20 cellular contexts compared by ENCODE assay signal in the genomic region with DNA sequence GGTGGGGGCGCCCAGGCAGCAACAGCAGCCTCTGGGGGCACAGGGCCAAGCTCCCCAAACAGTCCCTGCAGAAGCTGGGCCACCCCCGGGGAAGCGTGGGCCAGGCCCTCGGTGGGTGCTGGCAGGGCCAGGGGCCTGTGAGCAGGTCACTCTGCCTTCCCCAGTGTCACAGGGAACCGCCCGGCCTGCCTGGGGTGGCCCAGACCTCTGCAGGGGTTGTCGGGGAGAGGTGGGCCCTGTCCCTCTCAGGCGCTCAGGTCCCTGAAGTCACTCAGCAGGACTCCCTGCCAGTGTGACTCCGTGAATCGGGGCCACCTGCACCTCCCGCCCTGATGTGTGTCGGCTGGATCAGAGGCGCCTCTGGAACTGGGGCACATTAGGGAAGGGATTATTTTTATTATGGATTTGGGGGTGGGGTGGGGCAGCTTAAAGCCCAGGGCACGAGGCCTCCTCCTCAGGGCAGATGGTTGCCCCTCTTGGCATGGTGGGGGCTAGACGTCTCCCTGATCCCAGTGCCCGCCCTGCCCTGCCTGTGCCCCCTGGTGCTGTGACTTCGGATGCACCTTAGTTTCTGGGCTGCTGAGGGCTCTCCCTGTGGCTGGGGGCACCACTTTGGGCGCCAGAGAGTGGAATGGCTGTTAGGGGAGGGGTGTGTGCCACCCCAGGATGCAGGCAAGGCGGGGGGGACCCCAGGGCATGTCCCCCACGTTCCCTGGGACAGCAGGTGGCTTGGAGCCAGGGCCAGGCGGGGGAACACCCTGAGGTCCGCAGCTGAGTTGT. TPM values are rescaled to one million over a fixed set of nuclear protein-coding genes. Genes with fewer than 3 reads are reported as not detected.
A peak's percentile ranks its signal among the peaks of the same experiment; 100 is the strongest.
DNase-seq lines count a peak whose midpoint lies in the region; ATAC-seq, FAIRE-seq and TF ChIP-seq lines count a peak whose summit lies in the region.
"Had no signal": no experiment of that assay in that cellular context is flagged by ENCODE, and none has a peak within 500 bp of the region (broad histone marks: within the 10 kb centered on the region; RNA-seq: fewer than 3 reads in every experiment).

No MANE protein-coding gene starts in this region.

- H3K36me3 ChIP-seq in HepG2 (replicated peaks in 1 of 2; ENCODE audit: control insufficient read depth in 1 of 2, insufficient read depth in 2 of 2, low read length in 2 of 2) (0 out of 5 replicates have a peak, but pooled peaks cover 0 to under 1% of the 10 kb centered on the region in 2 experiments), right lobe of liver (no peaks in the 10 kb centered on the region), spleen (peaks cover 0 to 12% (median 0%) of the 10 kb centered on the region in 6 donors)
- H3K36me3 ChIP-seq: Peyer's patch had no signal

- DNase-seq in HepG2 (ENCODE audit: low spot score) (no peak), right lobe of liver (no peak), spleen (no peak)
- DNase-seq in activated naive CD8-positive, alpha-beta T cell treated with anti-CD3 and anti-CD28 coated beads for 36 hours, result no peak
- DNase-seq in stimulated activated naive CD8-positive, alpha-beta T cell treated with anti-CD3 and anti-CD28 coated beads, Interleukin-15, amount 100 ng/mL, for 72 hours, result no peak
- no peak for DNase-seq in stimulated activated CD4-positive, alpha-beta T cell treated with anti-CD3 and anti-CD28 coated beads, Interleukin-4, amount 100 ng/mL, for 1 hour
- DNase-seq: ACHN; Calu3; CD4-positive, alpha-beta T cell; DMS53; H9; IMR-90; NCI-H1105 treated with DMSO at 0.1 percent for 48 hours; NCI-H187; NCI-H446 treated with DMSO at 0.1 percent for 48 hours; NCI-H774; Peyer's patch; SHP77 treated with DMSO at 0.1 percent for 48 hours had no signal

- no peak for TF ChIP-seq EP300 in HepG2 (IDR thresholded peaks at IDR 0.05; ENCODE audit: low read depth in 2 of 2, low read length in 2 of 2)
- no peak for TF ChIP-seq EP300 in HepG2 (CRISPR knock-in tag; IDR thresholded peaks at IDR 0.05; ENCODE audit: borderline replicate concordance)

- in situ Hi-C loops in HepG2 (cut with HindIII; ENCODE audit: extremely low pct_ligation_motif_present, low pct_unique_long_range_greater_than_20kb), result loop anchor here (25.0 kb wide), 1 partner anchor 411 kb away; no protein-coding TSS in a partner anchor

- H3K79me2 ChIP-seq in HepG2 (ENCODE audit: insufficient read depth, low read length), result no peaks in the 10 kb centered on the region

- H3K9me3 Mint-ChIP-seq in activated naive CD8-positive, alpha-beta T cell treated with anti-CD3 and anti-CD28 coated beads for 36 hours, result no peaks in the 10 kb centered on the region
- no peaks in the 10 kb centered on the region for H3K9me3 Mint-ChIP-seq in stimulated activated naive CD8-positive, alpha-beta T cell treated with anti-CD3 and anti-CD28 coated beads, Interleukin-15, amount 100 ng/mL, for 72 hours
- H3K9me3 Mint-ChIP-seq: CD4-positive, alpha-beta T cell; T-helper 1 cell treated with Interleukin-12 subunit alpha and Interleukin-12 subunit beta and Interleukin-4 antibody, amounts not matched to agents 30 μg/mL and 1 μg/mL, for 36 hours had no signal

- H3K27ac Mint-ChIP-seq in activated naive CD8-positive, alpha-beta T cell treated with anti-CD3 and anti-CD28 coated beads for 36 hours, result peak overlapping the region; percentile 56
- H3K27ac Mint-ChIP-seq in stimulated activated naive CD8-positive, alpha-beta T cell treated with anti-CD3 and anti-CD28 coated beads, Interleukin-15, amount 100 ng/mL, for 72 hours, result no peak overlapping the region
- H3K27ac Mint-ChIP-seq: CD4-positive, alpha-beta T cell; H9; T-helper 1 cell treated with Interleukin-12 subunit alpha and Interleukin-12 subunit beta and Interleukin-4 antibody, amounts not matched to agents 30 μg/mL and 1 μg/mL, for 36 hours had no signal

- H3K36me3 Mint-ChIP-seq in activated naive CD8-positive, alpha-beta T cell treated with anti-CD3 and anti-CD28 coated beads for 36 hours, result peaks cover 17% of the 10 kb centered on the region

- peaks cover 3% of the 10 kb centered on the region for H3K4me1 Mint-ChIP-seq in activated naive CD8-positive, alpha-beta T cell treated with anti-CD3 and anti-CD28 coated beads for 36 hours
- H3K4me1 Mint-ChIP-seq in stimulated activated naive CD8-positive, alpha-beta T cell treated with anti-CD3 and anti-CD28 coated beads, Interleukin-15, amount 100 ng/mL, for 72 hours, result peaks cover 17% of the 10 kb centered on the region
- H3K4me1 Mint-ChIP-seq: H9 had no signal

- H3K4me2 ChIP-seq in HepG2 (ENCODE audit: low read depth, low read length), result no peak overlapping the region

- no peaks in the 10 kb centered on the region for H4K20me1 ChIP-seq in HepG2 (ENCODE audit: insufficient read depth, low read length)

- H3K4me1 ChIP-seq in HepG2 (ENCODE audit: insufficient read depth, low read length), result no peaks in the 10 kb centered on the region
- H3K4me1 ChIP-seq in right lobe of liver, result no peaks in the 10 kb centered on the region
- H3K4me1 ChIP-seq in spleen, result peaks cover 0 to 22% (median 19%) of the 10 kb centered on the region in 6 donors

- no peak overlapping the region for H2AFZ ChIP-seq in HepG2 (ENCODE audit: low read length)

- no peak overlapping the region for H3K27ac ChIP-seq in HepG2 (ENCODE audit: extremely low read length, insufficient read depth, low read length)
- no peak overlapping the region for H3K27ac ChIP-seq in right lobe of liver
- H3K27ac ChIP-seq in spleen, result no peak overlapping the region
- H3K27ac ChIP-seq: Peyer's patch had no signal

- no peak for FAIRE-seq in HepG2 (lab: Jason Lieb, UNC)

- H3K9ac ChIP-seq in HepG2 (ENCODE audit: insufficient read depth, low read depth, low read length), result no peak overlapping the region

- POLR2A ChIA-PET in HepG2 (lab: Yijun Ruan, JAX), result no interaction called here

- ATAC-seq in HepG2, result peak; percentile 4
- ATAC-seq in right lobe of liver, result no peak
- ATAC-seq in stimulated activated naive CD8-positive, alpha-beta T cell treated with anti-CD3 and anti-CD28 coated beads, Interleukin-15, amount 100 ng/mL, for 72 hours, result peak; percentile 2

- H3K4me3 Mint-ChIP-seq in activated naive CD8-positive, alpha-beta T cell treated with anti-CD3 and anti-CD28 coated beads for 36 hours, result no peak overlapping the region
- no peak overlapping the region for H3K4me3 Mint-ChIP-seq in stimulated activated naive CD8-positive, alpha-beta T cell treated with anti-CD3 and anti-CD28 coated beads, Interleukin-15, amount 100 ng/mL, for 72 hours
- H3K4me3 Mint-ChIP-seq: CD4-positive, alpha-beta T cell; H9; T-helper 1 cell treated with Interleukin-12 subunit alpha and Interleukin-12 subunit beta and Interleukin-4 antibody, amounts not matched to agents 30 μg/mL and 1 μg/mL, for 36 hours had no signal

- H3K27me3 ChIP-seq in HepG2 (ENCODE audit: control insufficient read depth in 1 of 2, insufficient read depth in 2 of 2, low read length in 2 of 2) (peaks cover 28 to 54% of the 10 kb centered on the region in 2 experiments), right lobe of liver (no peaks in the 10 kb centered on the region), spleen (replicated peaks in 1 of 7) (peaks cover 0 to 66% (median 40%) of the 10 kb centered on the region in 7 donors)

- TF ChIP-seq CTCF in HepG2 (CRISPR knock-in tag; IDR thresholded peaks at IDR 0.05), result no peak
- TF ChIP-seq CTCF in right lobe of liver (IDR thresholded peaks at IDR 0.05), result no peak
- no peak for TF ChIP-seq CTCF in spleen (IDR thresholded peaks at IDR 0.05 in 8 of 11, conservative IDR thresholded peaks at IDR 0.05 in 3 of 11)

- WGBS in HepG2 (ENCODE audit: low lambda C conversion rate), result 43% methylated on average over 4 of the region's 22 CpGs
- WGBS in right lobe of liver (ENCODE audit: insufficient coverage, low coverage, low lambda C conversion rate, missing lambda C conversion rate), result 0% methylated on average over 2 of the region's 22 CpGs
- 58 to 63% (median 60%) methylated on average over 9 to 22 of the region's 22 CpGs for WGBS in spleen, 5 donors

- CTCF ChIA-PET in HepG2 (lab: Yijun Ruan, JAX; ENCODE audit: low intra/inter-chr PET ratio, low total read pairs), result no interaction called here

- no peak for TF ChIP-seq RAD21 in HepG2 (CRISPR knock-in tag; IDR thresholded peaks at IDR 0.05)

- H3K9me3 ChIP-seq in HepG2 (ENCODE audit: low read length), result no peaks in the 10 kb centered on the region
- no peaks in the 10 kb centered on the region for H3K9me3 ChIP-seq in right lobe of liver
- H3K9me3 ChIP-seq in spleen, result no peaks in the 10 kb centered on the region
- H3K9me3 ChIP-seq: Peyer's patch had no signal

- intact Hi-C loops in HepG2 (cut with micrococcal nuclease; ENCODE audit: unreplicated experiment) (no loop called here), right lobe of liver (cut with DNase I) (no loop called here), spleen (cut with DNase I; ENCODE audit: low total_unique reads) (no loop called here)

- TF ChIP-seq POLR2A in HepG2 (IDR thresholded peaks at IDR 0.05; ENCODE audit: insufficient read depth in 1 of 2, low read depth in 2 of 2, low read length in 2 of 2) (no peak), right lobe of liver (IDR thresholded peaks at IDR 0.05) (no peak), spleen (IDR thresholded peaks at IDR 0.05) (no peak)

- H3K4me3 ChIP-seq in HepG2 (replicated peaks in 1 of 3; ENCODE audit: insufficient read depth in 1 of 3, low read depth in 2 of 3, low read length in 3 of 3) (no peak overlapping the region), right lobe of liver (no peak overlapping the region), spleen (no peak overlapping the region)
- H3K4me3 ChIP-seq: Peyer's patch had no signal

- no TSS peak for BruUV-seq in HepG2 (replicated peaks; lab: Mats Ljungman, UMichigan)

- peaks cover 26% of the 10 kb centered on the region for H3K27me3 Mint-ChIP-seq in activated naive CD8-positive, alpha-beta T cell treated with anti-CD3 and anti-CD28 coated beads for 36 hours
- H3K27me3 Mint-ChIP-seq in stimulated activated naive CD8-positive, alpha-beta T cell treated with anti-CD3 and anti-CD28 coated beads, Interleukin-15, amount 100 ng/mL, for 72 hours, result peaks cover 53% of the 10 kb centered on the region

RNA-seq across cellular contexts. Expression of gene GNG13, which starts 1.2 kb away (rescaled TPM):
- total RNA-seq in HepG2 (2016; rRNA removed; fragmentation: Illumina TruSeq; extraction: Trizol) (not detected in 2 replicates), right lobe of liver (not detected), spleen (not detected)
- total RNA-seq in HepG2 (2016; cell fraction: cytosol; rRNA removed; fragmentation: Illumina TruSeq; extraction: Trizol; ENCODE audit: low read depth), result not detected in 2 replicates
- not detected in 2 replicates for total RNA-seq in HepG2 (2016; cell fraction: insoluble cytoplasmic fraction; rRNA removed; fragmentation: Illumina TruSeq; extraction: Trizol)
- not detected in 2 replicates for total RNA-seq in HepG2 (2016; cell fraction: membrane; rRNA removed; fragmentation: Illumina TruSeq; extraction: Trizol)
- not detected in 2 replicates for total RNA-seq in HepG2 (2016; cell fraction: nucleus; rRNA removed; fragmentation: Illumina TruSeq; extraction: Trizol)
- polyA plus RNA-seq in HepG2 (2011; rRNA removed) (not detected in 2 replicates), spleen (not detected)
- not detected in 2 replicates for polyA plus RNA-seq in HepG2 (2011; cell fraction: cytosol; rRNA removed)
- not detected in 2 replicates for polyA plus RNA-seq in HepG2 (2011; cell fraction: nucleus; rRNA removed)
- not detected in 2 replicates for polyA plus RNA-seq in HepG2 (2012)
- not detected in 2 replicates for polyA plus RNA-seq in HepG2 (2016; cell fraction: cytosol; fragmentation: Illumina TruSeq; extraction: Trizol; ENCODE audit: low read depth)
- not detected in 2 replicates for polyA plus RNA-seq in HepG2 (2016; cell fraction: insoluble cytoplasmic fraction; fragmentation: Illumina TruSeq; extraction: Trizol; ENCODE audit: low read depth)
- not detected in 2 replicates for polyA plus RNA-seq in HepG2 (2016; cell fraction: membrane; fragmentation: Illumina TruSeq; extraction: Trizol; ENCODE audit: low read depth)
- not detected in 2 replicates for polyA plus RNA-seq in HepG2 (2016; cell fraction: nucleus; fragmentation: Illumina TruSeq; extraction: Trizol; ENCODE audit: insufficient read depth, low read depth)
- polyA minus RNA-seq in HepG2 (2011; rRNA and poly(A)+ RNA removed; ENCODE audit: low replicate concordance), result not detected in 2 replicates
- not detected in 2 replicates for polyA minus RNA-seq in HepG2 (2011; cell fraction: cytosol; rRNA and poly(A)+ RNA removed)
- not detected in 2 replicates for polyA minus RNA-seq in HepG2 (2011; cell fraction: nucleus; rRNA and poly(A)+ RNA removed)
- not detected for total RNA-seq in activated naive CD8-positive, alpha-beta T cell treated with anti-CD3 and anti-CD28 coated beads for 36 hours
- total RNA-seq: Calu3; CD4-positive, alpha-beta T cell; H9; HT-29; IMR-90 had no signal
- polyA plus RNA-seq: IMR-90 had no signal

RNA-seq across cellular contexts. Expression of gene CHTF18, which starts 13.4 kb away (rescaled TPM):
- 8.8 and 22.9 TPM in 2 replicates for total RNA-seq in HepG2 (2016; rRNA removed; fragmentation: Illumina TruSeq; extraction: Trizol)
- total RNA-seq in HepG2 (2016; cell fraction: cytosol; rRNA removed; fragmentation: Illumina TruSeq; extraction: Trizol; ENCODE audit: low read depth), result 14.2 and 15.9 TPM in 2 replicates
- 7.3 and 24.5 TPM in 2 replicates for total RNA-seq in HepG2 (2016; cell fraction: insoluble cytoplasmic fraction; rRNA removed; fragmentation: Illumina TruSeq; extraction: Trizol)
- total RNA-seq in HepG2 (2016; cell fraction: membrane; rRNA removed; fragmentation: Illumina TruSeq; extraction: Trizol), result 5.5 and 6.8 TPM in 2 replicates
- total RNA-seq in HepG2 (2016; cell fraction: nucleus; rRNA removed; fragmentation: Illumina TruSeq; extraction: Trizol), result 26.2 and 31.2 TPM in 2 replicates
- polyA plus RNA-seq in HepG2 (2011; rRNA removed), result 7.3 and 8.6 TPM in 2 replicates
- polyA plus RNA-seq in HepG2 (2011; cell fraction: cytosol; rRNA removed), result 2.5 and 6.5 TPM in 2 replicates
- polyA plus RNA-seq in HepG2 (2011; cell fraction: nucleus; rRNA removed), result 145 and 298 TPM in 2 replicates
- polyA plus RNA-seq in HepG2 (2012), result 6.6 and 11.8 TPM in 2 replicates
- polyA plus RNA-seq in HepG2 (2016; cell fraction: cytosol; fragmentation: Illumina TruSeq; extraction: Trizol; ENCODE audit: low read depth), result 2.3 and 2.5 TPM in 2 replicates
- 6.8 and 7.7 TPM in 2 replicates for polyA plus RNA-seq in HepG2 (2016; cell fraction: insoluble cytoplasmic fraction; fragmentation: Illumina TruSeq; extraction: Trizol; ENCODE audit: low read depth)
- 3.5 and 4.5 TPM in 2 replicates for polyA plus RNA-seq in HepG2 (2016; cell fraction: membrane; fragmentation: Illumina TruSeq; extraction: Trizol; ENCODE audit: low read depth)
- 103 and 115 TPM in 2 replicates for polyA plus RNA-seq in HepG2 (2016; cell fraction: nucleus; fragmentation: Illumina TruSeq; extraction: Trizol; ENCODE audit: insufficient read depth, low read depth)
- polyA minus RNA-seq in HepG2 (2011; rRNA and poly(A)+ RNA removed; ENCODE audit: low replicate concordance), result 8.2 and 13.0 TPM in 2 replicates
- polyA minus RNA-seq in HepG2 (2011; cell fraction: cytosol; rRNA and poly(A)+ RNA removed), result 2.4 and 3.9 TPM in 2 replicates
- 7.5 and 12.4 TPM in 2 replicates for polyA minus RNA-seq in HepG2 (2011; cell fraction: nucleus; rRNA and poly(A)+ RNA removed)
- total RNA-seq in right lobe of liver, result 1 to 10 TPM; 2.9 to 7.8 (median 4.6) TPM
- total RNA-seq in activated naive CD8-positive, alpha-beta T cell treated with anti-CD3 and anti-CD28 coated beads for 36 hours, result 100 to 1,000 TPM in 1 of 2 experiments, 10 to 100 TPM in 1; 98.3 to 100 TPM
- 10 to 100 TPM in 6 of 7 donors, 1 to 10 TPM in 1; 8.9 to 30.2 (median 18.5) TPM for total RNA-seq in spleen
- 10 to 100 TPM; 23.6 to 55.0 (median 32.3) TPM for polyA plus RNA-seq in spleen

RNA-seq across cellular contexts. Expression of gene RPUSD1, which starts 13.6 kb away (rescaled TPM):
- total RNA-seq in HepG2 (2016; rRNA removed; fragmentation: Illumina TruSeq; extraction: Trizol) (22.4 and 26.2 TPM in 2 replicates), right lobe of liver (10 to 100 TPM in 2 of 6 experiments, 1 to 10 TPM in 4; 5.1 to 16.2 (median 6.6) TPM), spleen (10 to 100 TPM; 18.8 to 28.7 (median 22.0) TPM)
- total RNA-seq in HepG2 (2016; cell fraction: cytosol; rRNA removed; fragmentation: Illumina TruSeq; extraction: Trizol; ENCODE audit: low read depth), result 18.7 and 21.8 TPM in 2 replicates
- 20.2 and 24.6 TPM in 2 replicates for total RNA-seq in HepG2 (2016; cell fraction: insoluble cytoplasmic fraction; rRNA removed; fragmentation: Illumina TruSeq; extraction: Trizol)
- 34.6 and 36.7 TPM in 2 replicates for total RNA-seq in HepG2 (2016; cell fraction: membrane; rRNA removed; fragmentation: Illumina TruSeq; extraction: Trizol)
- total RNA-seq in HepG2 (2016; cell fraction: nucleus; rRNA removed; fragmentation: Illumina TruSeq; extraction: Trizol), result 13.4 and 16.9 TPM in 2 replicates
- polyA plus RNA-seq in HepG2 (2011; rRNA removed) (13.1 and 15.9 TPM in 2 replicates), spleen (10 to 100 TPM; 17.9 to 34.2 (median 19.9) TPM)
- 11.8 and 20.0 TPM in 2 replicates for polyA plus RNA-seq in HepG2 (2011; cell fraction: cytosol; rRNA removed)
- polyA plus RNA-seq in HepG2 (2011; cell fraction: nucleus; rRNA removed), result 47.0 and 47.2 TPM in 2 replicates
- 6.9 and 11.4 TPM in 2 replicates for polyA plus RNA-seq in HepG2 (2012)
- 23.0 and 24.2 TPM in 2 replicates for polyA plus RNA-seq in HepG2 (2016; cell fraction: cytosol; fragmentation: Illumina TruSeq; extraction: Trizol; ENCODE audit: low read depth)
- polyA plus RNA-seq in HepG2 (2016; cell fraction: insoluble cytoplasmic fraction; fragmentation: Illumina TruSeq; extraction: Trizol; ENCODE audit: low read depth), result 22.5 and 24.4 TPM in 2 replicates
- polyA plus RNA-seq in HepG2 (2016; cell fraction: membrane; fragmentation: Illumina TruSeq; extraction: Trizol; ENCODE audit: low read depth), result 32.9 and 33.9 TPM in 2 replicates
- 29.7 and 35.5 TPM in 2 replicates for polyA plus RNA-seq in HepG2 (2016; cell fraction: nucleus; fragmentation: Illumina TruSeq; extraction: Trizol; ENCODE audit: insufficient read depth, low read depth)
- 20.0 and 21.5 TPM in 2 replicates for polyA minus RNA-seq in HepG2 (2011; rRNA and poly(A)+ RNA removed; ENCODE audit: low replicate concordance)
- polyA minus RNA-seq in HepG2 (2011; cell fraction: cytosol; rRNA and poly(A)+ RNA removed), result 9.3 and 9.6 TPM in 2 replicates
- 8.9 and 13.2 TPM in 2 replicates for polyA minus RNA-seq in HepG2 (2011; cell fraction: nucleus; rRNA and poly(A)+ RNA removed)
- total RNA-seq in activated naive CD8-positive, alpha-beta T cell treated with anti-CD3 and anti-CD28 coated beads for 36 hours, result 10 to 100 TPM; 41.8 to 42.3 TPM

RNA-seq across cellular contexts. Expression of gene MSLN, which starts 41.2 kb away (rescaled TPM):
- 0.72 and 2.0 TPM in 2 replicates for total RNA-seq in HepG2 (2016; rRNA removed; fragmentation: Illumina TruSeq; extraction: Trizol)
- total RNA-seq in HepG2 (2016; cell fraction: cytosol; rRNA removed; fragmentation: Illumina TruSeq; extraction: Trizol; ENCODE audit: low read depth), result 0.30 TPM in 1 of 2 replicates, not detected in the other
- 1.2 and 2.1 TPM in 2 replicates for total RNA-seq in HepG2 (2016; cell fraction: insoluble cytoplasmic fraction; rRNA removed; fragmentation: Illumina TruSeq; extraction: Trizol)
- 0.31 and 0.38 TPM in 2 replicates for total RNA-seq in HepG2 (2016; cell fraction: membrane; rRNA removed; fragmentation: Illumina TruSeq; extraction: Trizol)
- 1.1 and 2.5 TPM in 2 replicates for total RNA-seq in HepG2 (2016; cell fraction: nucleus; rRNA removed; fragmentation: Illumina TruSeq; extraction: Trizol)
- polyA plus RNA-seq in HepG2 (2011; rRNA removed), result 2.3 and 3.0 TPM in 2 replicates
- 1.1 and 1.5 TPM in 2 replicates for polyA plus RNA-seq in HepG2 (2011; cell fraction: cytosol; rRNA removed)
- 3.7 and 5.0 TPM in 2 replicates for polyA plus RNA-seq in HepG2 (2011; cell fraction: nucleus; rRNA removed)
- polyA plus RNA-seq in HepG2 (2012), result 3.0 and 3.9 TPM in 2 replicates
- 0.34 and 0.49 TPM in 2 replicates for polyA plus RNA-seq in HepG2 (2016; cell fraction: cytosol; fragmentation: Illumina TruSeq; extraction: Trizol; ENCODE audit: low read depth)
- polyA plus RNA-seq in HepG2 (2016; cell fraction: insoluble cytoplasmic fraction; fragmentation: Illumina TruSeq; extraction: Trizol; ENCODE audit: low read depth), result 0.61 and 0.67 TPM in 2 replicates
- polyA plus RNA-seq in HepG2 (2016; cell fraction: membrane; fragmentation: Illumina TruSeq; extraction: Trizol; ENCODE audit: low read depth), result 0.44 and 0.46 TPM in 2 replicates
- 3.3 and 3.5 TPM in 2 replicates for polyA plus RNA-seq in HepG2 (2016; cell fraction: nucleus; fragmentation: Illumina TruSeq; extraction: Trizol; ENCODE audit: insufficient read depth, low read depth)
- 1.2 and 15.6 TPM in 2 replicates for polyA minus RNA-seq in HepG2 (2011; rRNA and poly(A)+ RNA removed; ENCODE audit: low replicate concordance)
- 0.79 and 1.8 TPM in 2 replicates for polyA minus RNA-seq in HepG2 (2011; cell fraction: cytosol; rRNA and poly(A)+ RNA removed)
- 0.87 and 1.0 TPM in 2 replicates for polyA minus RNA-seq in HepG2 (2011; cell fraction: nucleus; rRNA and poly(A)+ RNA removed)
- under 1 TPM in 1 of 6 experiments, not detected in 5; 0.25 TPM for total RNA-seq in right lobe of liver
- not detected for total RNA-seq in activated naive CD8-positive, alpha-beta T cell treated with anti-CD3 and anti-CD28 coated beads for 36 hours
- total RNA-seq in spleen, result under 1 TPM in 3 of 7 donors, not detected in 4; 0.32 to 0.70 (median 0.51) TPM
- polyA plus RNA-seq in spleen, result 1 to 10 TPM in 1 of 3 donors, under 1 TPM in 2; 0.22 to 1.1 (median 0.26) TPM
- total RNA-seq: CD4-positive, alpha-beta T cell; IMR-90 had no signal

Comparison
In these comparisons a context has a peak if more than half of its experiments do, and no peak if none do; other contexts are left out.
1. ATAC-seq: peak in HepG2 (single experiment) and stimulated activated naive CD8-positive, alpha-beta T cell treated with anti-CD3 and anti-CD28 coated beads, Interleukin-15, amount 100 ng/mL, for 72 hours (single experiment); none in right lobe of liver (0 of 4).